Comparison of ENCODE assay signal across 1 cellular context in genomic region chr6:27772261-27773001, GRCh38.
TF ChIP-seq lines count a peak whose summit lies in the region.

No MANE protein-coding gene starts in this region.

TF ChIP-seq in K562, 482 proteins besides CTCF, POLR2A, EP300 and RAD21 (continued from another document and continues in another):
- peak; percentile 66; the same call in 1 of the 2 replicates for TF ChIP-seq REST (CRISPR knock-in tag; IDR thresholded peaks at IDR 0.05; ENCODE audit: low read depth)
- TF ChIP-seq PCBP2 (IDR thresholded peaks at IDR 0.05; ENCODE audit: low read depth, low read length, poor library complexity, severe bottlenecking), result no peak
- TF ChIP-seq ZNF311 (CRISPR knock-in tag; IDR thresholded peaks at IDR 0.05), result no peak
- TF ChIP-seq PHB (CRISPR knock-in tag; IDR thresholded peaks at IDR 0.05), result no peak
- TF ChIP-seq LEF1 (IDR thresholded peaks at IDR 0.05), result no peak
- no peak for TF ChIP-seq NFE2L1 (tag; IDR thresholded peaks at IDR 0.05; ENCODE audit: borderline replicate concordance, low read depth)
- TF ChIP-seq CBX5 (IDR thresholded peaks at IDR 0.05; ENCODE audit: borderline replicate concordance, low read depth), result no peak; the same call in 1 of the 2 replicates
- TF ChIP-seq EGR1 (conservative IDR thresholded peaks at IDR 0.05), result no peak
- TF ChIP-seq ZNF436 (CRISPR knock-in tag; IDR thresholded peaks at IDR 0.05), result no peak
- peak; percentile 81 for TF ChIP-seq BRD4 (IDR thresholded peaks at IDR 0.05)
- no peak for TF ChIP-seq IRF1 (CRISPR knock-in tag; IDR thresholded peaks at IDR 0.05; ENCODE audit: borderline replicate concordance)
- 0 out of 2 replicates have a peak, but pooled peaks have one; percentile 49 for TF ChIP-seq KLF16 (IDR thresholded peaks at IDR 0.05)
- peak in 1 of 2 experiments; percentile 93; a peak in 2 of 3 replicates for TF ChIP-seq CBX3 (IDR thresholded peaks at IDR 0.05; ENCODE audit: borderline replicate concordance in 1 of 2, low read length in 2 of 2)
- TF ChIP-seq SRSF9 (IDR thresholded peaks at IDR 0.05; ENCODE audit: borderline replicate concordance, low read depth, low read length), result no peak
- TF ChIP-seq FOXJ2 (tag; IDR thresholded peaks at IDR 0.05), result no peak
- no peak for TF ChIP-seq HOMEZ (CRISPR knock-in tag; IDR thresholded peaks at IDR 0.05)
- no peak for TF ChIP-seq MCM7 (IDR thresholded peaks at IDR 0.05)
- no peak for TF ChIP-seq FOS (IDR thresholded peaks at IDR 0.05; ENCODE audit: extremely low read depth, insufficient read length)
- no peak for TF ChIP-seq MNT (conservative IDR thresholded peaks at IDR 0.05)
- no peak for TF ChIP-seq GABPB2 (CRISPR knock-in tag; conservative IDR thresholded peaks at IDR 0.05)
- TF ChIP-seq RCOR1 (IDR thresholded peaks at IDR 0.05; ENCODE audit: borderline replicate concordance in 1 of 2, low read depth in 2 of 2, low read length in 2 of 2), result peak in 1 of 2 experiments; percentile 75; a peak in 2 of 4 replicates
- no peak for TF ChIP-seq KAT8 (IDR thresholded peaks at IDR 0.05; ENCODE audit: low read depth)
- no peak for TF ChIP-seq TAF15 (IDR thresholded peaks at IDR 0.05; ENCODE audit: low read depth, low read length)
- TF ChIP-seq PATZ1 (CRISPR knock-in tag; IDR thresholded peaks at IDR 0.05; ENCODE audit: borderline replicate concordance), result no peak
- peak; percentile 76; the same call in 1 of the 2 replicates for TF ChIP-seq ARID2 (IDR thresholded peaks at IDR 0.05)
- no peak for TF ChIP-seq SAFB (IDR thresholded peaks at IDR 0.05; ENCODE audit: borderline replicate concordance, low read depth, low read length)
- peak; percentile 82 for TF ChIP-seq CTBP1 (IDR thresholded peaks at IDR 0.05; ENCODE audit: borderline replicate concordance)
- TF ChIP-seq IRF2 (CRISPR knock-in tag; IDR thresholded peaks at IDR 0.05), result no peak
- peak; percentile 74; the same call in 1 of the 2 replicates for TF ChIP-seq KLF13 (tag; IDR thresholded peaks at IDR 0.05; ENCODE audit: borderline replicate concordance, low read depth)
- TF ChIP-seq CHD2 (IDR thresholded peaks at IDR 0.05; ENCODE audit: low read depth, low read length), result no peak
- no peak; the same call in 1 of the 2 replicates for TF ChIP-seq ZNF263 (CRISPR knock-in tag; IDR thresholded peaks at IDR 0.05; ENCODE audit: borderline replicate concordance)
- no peak for TF ChIP-seq ZBTB26 (CRISPR knock-in tag; IDR thresholded peaks at IDR 0.05)
- no peak for TF ChIP-seq ZNF407 (IDR thresholded peaks at IDR 0.05; ENCODE audit: low read depth)
- TF ChIP-seq TCF3 (CRISPR knock-in tag; IDR thresholded peaks at IDR 0.05), result peak; percentile 57
- TF ChIP-seq ESRRA (IDR thresholded peaks at IDR 0.05; ENCODE audit: borderline replicate concordance, low read depth), result peak; percentile 45; the same call in 1 of the 2 replicates
- no peak for TF ChIP-seq EZH2 (IDR thresholded peaks at IDR 0.05; ENCODE audit: borderline replicate concordance, low read depth, low read length)
- no peak for TF ChIP-seq HNRNPH1 (optimal IDR thresholded peaks at IDR 0.05; ENCODE audit: low read depth, low read length)
- no peak for TF ChIP-seq ID3 (CRISPR knock-in tag; IDR thresholded peaks at IDR 0.05)
- peak; percentile 88 for TF ChIP-seq ID3 (tag; IDR thresholded peaks at IDR 0.05)
- peak; percentile 48; the same call in 1 of the 2 replicates for TF ChIP-seq EHMT2 (IDR thresholded peaks at IDR 0.05)
- peak; percentile 49 for TF ChIP-seq CREM (IDR thresholded peaks at IDR 0.05; ENCODE audit: low read depth)
- TF ChIP-seq HCFC1 (IDR thresholded peaks at IDR 0.05; ENCODE audit: low read depth, low read length), result 0 out of 2 replicates have a peak, but pooled peaks have one; percentile 39
- no peak for TF ChIP-seq TCF7 (IDR thresholded peaks at IDR 0.05; ENCODE audit: borderline replicate concordance)
- TF ChIP-seq ZNF699 (CRISPR knock-in tag; IDR thresholded peaks at IDR 0.05; ENCODE audit: insufficient replicate concordance), result no peak
- TF ChIP-seq NR4A1 (CRISPR knock-in tag; IDR thresholded peaks at IDR 0.05), result 0 out of 2 replicates have a peak, but pooled peaks have one; percentile 82
- TF ChIP-seq NR4A1 (tag; IDR thresholded peaks at IDR 0.05), result peak; percentile 87
- no peak for TF ChIP-seq TCFL5 (CRISPR knock-in tag; conservative IDR thresholded peaks at IDR 0.05)
- TF ChIP-seq TEAD1 (CRISPR knock-in tag; IDR thresholded peaks at IDR 0.05), result peak; percentile 14 to 73; a peak in 3 of 4 replicates
- no peak for TF ChIP-seq HNRNPLL (IDR thresholded peaks at IDR 0.05; ENCODE audit: low read depth, low read length, poor library complexity, severe bottlenecking)
